12 cellular contexts compared by ENCODE assay signal in the genomic region with DNA sequence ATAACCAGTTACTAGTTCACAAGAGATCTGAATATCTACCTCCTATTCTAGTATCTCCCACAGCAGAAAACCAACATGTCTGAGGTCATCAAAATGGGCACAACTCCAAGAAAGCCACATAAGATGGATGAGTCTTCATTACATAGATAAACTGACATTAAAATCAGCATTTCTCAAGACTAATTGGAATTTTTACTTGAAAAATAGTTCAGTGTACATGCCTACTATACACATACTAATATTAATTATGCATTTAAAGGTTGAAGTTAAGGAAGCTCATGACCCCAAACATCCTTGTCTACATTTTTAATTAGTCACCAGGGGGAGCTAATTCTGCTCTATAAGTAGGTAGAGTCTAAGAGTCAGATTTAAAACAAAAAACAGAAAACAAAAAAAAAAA. TPM values are rescaled to one million over a fixed set of nuclear protein-coding genes. Genes with fewer than 3 reads are reported as not detected.
DNase-seq lines count a peak whose midpoint lies in the region; ATAC-seq, FAIRE-seq and TF ChIP-seq lines count a peak whose summit lies in the region.
"Had no signal": no experiment of that assay in that cellular context is flagged by ENCODE, and none has a peak within 500 bp of the region (broad histone marks: within the 10 kb centered on the region; RNA-seq: fewer than 3 reads in every experiment).

No MANE protein-coding gene starts in this region.

- H3K9ac ChIP-seq in K562 (ENCODE audit: insufficient read depth in 1 of 2, low read depth in 2 of 2, low read length in 2 of 2), result no peak overlapping the region

- H3K4me1 ChIP-seq in K562 (replicated peaks in 1 of 2; ENCODE audit: control insufficient read depth in 2 of 2, insufficient read depth in 2 of 2, low read length in 2 of 2), result no peaks in the 10 kb centered on the region
- H3K4me1 ChIP-seq in osteoblast (ENCODE audit: insufficient read depth, low read length), result peaks cover 4% of the 10 kb centered on the region
- no peaks in the 10 kb centered on the region for H3K4me1 ChIP-seq in gastrocnemius medialis

- no peaks in the 10 kb centered on the region for H3K79me2 ChIP-seq in K562 (ENCODE audit: control insufficient read depth, insufficient read depth, low read length)
- no peaks in the 10 kb centered on the region for H3K79me2 ChIP-seq in osteoblast (ENCODE audit: insufficient read depth, low read length)

- CTCF ChIA-PET in GM10248 (lab: Yijun Ruan, JAX), result interaction anchor here (1.2 to 1.7 kb wide), 2 partner anchors 21 to 50 kb away, joined by 3 to 5 read pairs; no protein-coding TSS in a partner anchor
- CTCF ChIA-PET in K562 (lab: Yijun Ruan, JAX; ENCODE audit: low intra/inter-chr PET ratio), result no interaction called here

- no TSS peak for BruUV-seq in K562 (replicated peaks; lab: Mats Ljungman, UMichigan)

- FAIRE-seq in K562 (lab: Jason Lieb, UNC), result peak; percentile 19
- FAIRE-seq: GM12891 had no signal

- intact Hi-C loops in K562 (cut with micrococcal nuclease) (no loop called here), gastrocnemius medialis (cut with DNase I; ENCODE audit: low total_unique reads) (no loop called here)

- no peak overlapping the region for H3K4me2 ChIP-seq in K562 (ENCODE audit: insufficient read depth, low read length)
- no peak overlapping the region for H3K4me2 ChIP-seq in osteoblast (ENCODE audit: insufficient read depth, low read length)

- no peak overlapping the region for H3K27ac ChIP-seq in K562 (ENCODE audit: extremely low read depth, low read depth, low read length)
- H3K27ac ChIP-seq in osteoblast (ENCODE audit: low read depth, low read length), result no peak overlapping the region
- no peak overlapping the region for H3K27ac ChIP-seq in gastrocnemius medialis
- H3K27ac ChIP-seq: epithelial cell of prostate had no signal

- no peak overlapping the region for H3K4me3 ChIP-seq in K562
- no peak overlapping the region for H3K4me3 ChIP-seq in osteoblast (ENCODE audit: insufficient read depth, low read length)
- no peak overlapping the region for H3K4me3 ChIP-seq in gastrocnemius medialis

- no peaks in the 10 kb centered on the region for H4K20me1 ChIP-seq in K562 (replicated peaks; ENCODE audit: control insufficient read depth, insufficient read depth, low read length)
- H4K20me1 ChIP-seq in osteoblast (ENCODE audit: insufficient read depth, low read length), result no peaks in the 10 kb centered on the region

- H2AFZ ChIP-seq in K562 (ENCODE audit: low read depth, low read length) (no peak overlapping the region), osteoblast (ENCODE audit: low read length) (no peak overlapping the region)

- TF ChIP-seq POLR2A in K562 (conservative IDR thresholded peaks at IDR 0.05) (no peak), gastrocnemius medialis (IDR thresholded peaks at IDR 0.05) (no peak)

- ATAC-seq in K562 (peak; percentile 32; the same call in 1 of the 3 replicates), gastrocnemius medialis (no peak), GM18909 (IDR thresholded peaks at IDR 0.05; ENCODE audit: poor library complexity, unreplicated experiment) (no peak), GM18502 (IDR thresholded peaks at IDR 0.05; ENCODE audit: poor library complexity, unreplicated experiment) (no peak)
- ATAC-seq: activated T-cell treated with anti-CD3 and anti-CD28 coated beads, Interleukin-2, amount 50 U/mL, for 72 hours had no signal

- H3K9me1 ChIP-seq in K562 (ENCODE audit: control insufficient read depth, insufficient read depth, low read length), result no peaks in the 10 kb centered on the region

- 0 out of 4 replicates have a peak, but pooled peaks of 1 of the 2 experiments have one; percentile 21 for TF ChIP-seq RAD21 in K562 (CRISPR knock-in tag; conservative IDR thresholded peaks at IDR 0.05 in 1 of 2, IDR thresholded peaks at IDR 0.05 in 1 of 2)

- POLR2A ChIA-PET in GM10248 (lab: Yijun Ruan, JAX), result no interaction called here
- POLR2A ChIA-PET in K562 (lab: Yijun Ruan, JAX), result interaction anchor here (0.6 to 0.7 kb wide), 2 partner anchors 12 to 535 kb away, joined by 3 read pairs; no protein-coding TSS in a partner anchor

- TF ChIP-seq CTCF in GM10248 (IDR thresholded peaks at IDR 0.05; ENCODE audit: control extremely low read depth, extremely low read depth, low read depth, missing control alignments) (peak; percentile 17), K562 (IDR thresholded peaks at IDR 0.05 in 2 of 3, conservative IDR thresholded peaks at IDR 0.05 in 1 of 3; ENCODE audit: insufficient read depth in 2 of 3, low read depth in 1 of 3, low read length in 3 of 3) (0 out of 6 replicates have a peak, but pooled peaks of 1 of the 3 experiments have one; percentile 19), osteoblast (IDR thresholded peaks at IDR 0.05; ENCODE audit: extremely low read depth, low read depth, low read length) (peak; percentile 22), gastrocnemius medialis (IDR thresholded peaks at IDR 0.05 in 4 of 5, conservative IDR thresholded peaks at IDR 0.05 in 1 of 5) (peak in 1 of 5 experiments; percentile 11)

- no peaks in the 10 kb centered on the region for H3K27me3 ChIP-seq in K562 (ENCODE audit: control insufficient read depth in 2 of 2, insufficient read depth in 2 of 2, low read length in 2 of 2)
- H3K27me3 ChIP-seq in osteoblast (ENCODE audit: insufficient read depth, low read length), result no peaks in the 10 kb centered on the region
- H3K27me3 ChIP-seq in gastrocnemius medialis, result no peaks in the 10 kb centered on the region

- in situ Hi-C loops in K562 (cut with MboI) (no loop called here), gastrocnemius medialis (cut with MboI; ENCODE audit: low sequenced_read_pairs in 4 of 4) (no loop called here)

- DNase-seq in GM10248 (ENCODE audit: extremely low spot score) (no peak), NAMALWA (ENCODE audit: low spot score) (peak; percentile 59), K562 (ENCODE audit: extremely low read depth in 1 of 4, low spot score in 3 of 4) (peak in 1 of 4 experiments; percentile 58), osteoblast (ENCODE audit: insufficient read length, low spot score, missing footprints) (no peak), gastrocnemius medialis (no peak), activated T-cell treated with anti-CD3 and anti-CD28 coated beads for 4 hours (no peak)
- DNase-seq: activated T-cell treated with anti-CD3 and anti-CD28 coated beads, Interleukin-2, amount 50 U/mL, for 72 hours; NCI-H1092 had no signal

- H3K36me3 ChIP-seq in K562 (ENCODE audit: control insufficient read depth, insufficient read depth, low read length) (no peaks in the 10 kb centered on the region), osteoblast (ENCODE audit: insufficient read depth, low read length) (no peaks in the 10 kb centered on the region), gastrocnemius medialis (no peaks in the 10 kb centered on the region)

- TF ChIP-seq EP300 in K562 (IDR thresholded peaks at IDR 0.05; ENCODE audit: low read length), result no peak

- H3K9me3 ChIP-seq in K562 (replicated peaks; ENCODE audit: control insufficient read depth, insufficient read depth, low read depth, low read length), result no peaks in the 10 kb centered on the region
- H3K9me3 ChIP-seq in osteoblast (ENCODE audit: low read depth, low read length), result no peaks in the 10 kb centered on the region
- no peaks in the 10 kb centered on the region for H3K9me3 ChIP-seq in gastrocnemius medialis

TF ChIP-seq in K562, 482 proteins besides CTCF, POLR2A, EP300 and RAD21 (continues in another document):
- TF ChIP-seq FOSL1 (tag; conservative IDR thresholded peaks at IDR 0.05) (peak; percentile 71), GATAD2A (IDR thresholded peaks at IDR 0.05) (no peak), CTBP1 (IDR thresholded peaks at IDR 0.05; ENCODE audit: borderline replicate concordance) (no peak), TRIM24 (IDR thresholded peaks at IDR 0.05) (no peak), CAMTA2 (CRISPR knock-in tag; conservative IDR thresholded peaks at IDR 0.05) (no peak), JUND (IDR thresholded peaks at IDR 0.05; ENCODE audit: borderline replicate concordance, low read depth, low read length) (peak; percentile 61; the same call in 1 of the 2 replicates), JUND (tag; IDR thresholded peaks at IDR 0.05; ENCODE audit: borderline replicate concordance, low read depth, low read length) (peak; percentile 65; the same call in 2 of the 3 replicates), SAFB (IDR thresholded peaks at IDR 0.05; ENCODE audit: borderline replicate concordance, low read depth, low read length) (no peak)
- TF ChIP-seq, protein P1, sequence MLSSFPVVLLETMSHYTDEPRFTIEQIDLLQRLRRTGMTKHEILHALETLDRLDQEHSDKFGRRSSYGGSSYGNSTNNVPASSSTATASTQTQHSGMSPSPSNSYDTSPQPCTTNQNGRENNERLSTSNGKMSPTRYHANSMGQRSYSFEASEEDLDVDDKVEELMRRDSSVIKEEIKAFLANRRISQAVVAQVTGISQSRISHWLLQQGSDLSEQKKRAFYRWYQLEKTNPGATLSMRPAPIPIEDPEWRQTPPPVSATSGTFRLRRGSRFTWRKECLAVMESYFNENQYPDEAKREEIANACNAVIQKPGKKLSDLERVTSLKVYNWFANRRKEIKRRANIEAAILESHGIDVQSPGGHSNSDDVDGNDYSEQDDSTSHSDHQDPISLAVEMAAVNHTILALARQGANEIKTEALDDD (IDR thresholded peaks at IDR 0.05), result peak; percentile 80

RNA-seq across cellular contexts. Expression of a gene that starts 41.9 kb away (rescaled TPM):
- 6.1 and 9.0 TPM in 2 replicates for total RNA-seq in K562 (2011; cell fraction: chromatin; rRNA removed; ENCODE audit: low replicate concordance)
- total RNA-seq in K562 (2011; cell fraction: nucleolus; rRNA removed), result 4.2 and 5.3 TPM in 2 replicates
- 2.4 and 6.3 TPM in 2 replicates for total RNA-seq in K562 (2011; cell fraction: nucleoplasm; rRNA removed)
- 1.5 and 3.3 TPM in 2 replicates for total RNA-seq in K562 (2014; rRNA removed)
- total RNA-seq in K562 (2014; rRNA removed; fragmentation: Illumina TruSeq; extraction: Trizol), result 2.4 and 2.8 TPM in 2 replicates
- 4.7 and 5.1 TPM in 2 replicates for total RNA-seq in K562 (2015; rRNA removed; fragmentation: Illumina TruSeq; extraction: Trizol)
- 2.3 and 2.8 TPM in 2 replicates for total RNA-seq in K562 (2021)
- 3.5 and 5.8 TPM in 2 replicates for polyA plus RNA-seq in K562 (2011; rRNA removed)
- 1.9 and 3.1 TPM in 2 replicates for polyA plus RNA-seq in K562 (2011; cell fraction: cytosol; rRNA removed)
- polyA plus RNA-seq in K562 (2011; cell fraction: nucleus; rRNA removed), result 6.2 and 7.8 TPM in 2 replicates
- 1.4 and 2.4 TPM in 2 replicates for polyA plus RNA-seq in K562 (2012)
- 1.2 and 1.4 TPM in 2 replicates for polyA plus RNA-seq in K562 (2014; fragmentation: Illumina TruSeq; extraction: Trizol)
- 1 to 10 TPM; 1.2 to 1.6 TPM for polyA plus RNA-seq in K562 (2014; fragmentation: Nextera tagmentation; extraction: Ambion mirVana)
- 0.81 and 1.6 TPM in 2 replicates for polyA plus RNA-seq in K562 (2014; rRNA removed)
- 23.3 and 28.0 TPM in 2 replicates for polyA minus RNA-seq in K562 (2011; rRNA and poly(A)+ RNA removed)
- 2.2 and 7.5 TPM in 2 replicates for polyA minus RNA-seq in K562 (2011; cell fraction: cytosol; rRNA and poly(A)+ RNA removed)
- polyA minus RNA-seq in K562 (2011; cell fraction: nucleus; rRNA and poly(A)+ RNA removed), result 41.9 and 51.6 TPM in 2 replicates
- total RNA-seq in osteoblast, result 27.5 and 33.6 TPM in 2 replicates
- total RNA-seq in gastrocnemius medialis, result 10 to 100 TPM in 1 of 4 donors, 1 to 10 TPM in 3; 3.5 to 15.6 (median 4.7) TPM
- total RNA-seq: activated T-cell treated with anti-CD3 and anti-CD28 coated beads, Interleukin-2, amount 50 U/mL, for 72 hours had no signal
